Comparison of ENCODE assay signal across 8 cellular contexts in genomic region chr12:21940972-21941521, GRCh38. TPM values are rescaled to one million over a fixed set of nuclear protein-coding genes. Genes with fewer than 3 reads are reported as not detected.
DNase-seq lines count a peak whose midpoint lies in the region; ATAC-seq and TF ChIP-seq lines count a peak whose summit lies in the region.

TSS of gene ABCC9 (minus strand) at chr12:21941426. CDS start at chr12:21936674, 4,752 bp downstream.

- POLR2A ChIA-PET in naive thymus-derived CD8-positive, alpha-beta T cell (lab: Charles Lee), result no interaction called here

- H3K4me3 Mint-ChIP-seq in naive thymus-derived CD8-positive, alpha-beta T cell, result peak within 1 kb of the TSS; percentile 51 to 82 (median 65)

- H3K4me3 ChIP-seq in WERI-Rb-1 (ENCODE audit: low read depth, low read length) (peak within 1 kb of the TSS; percentile 61), fibroblast of villous mesenchyme (ENCODE audit: low read depth, low read length) (peak within 1 kb of the TSS; percentile 49)

- H3K9me3 ChIP-seq in WERI-Rb-1 (ENCODE audit: severe bottlenecking), result peaks cover 3% of the 10 kb centered on the region

- H3K36me3 ChIP-seq in WERI-Rb-1, result no peaks in the 10 kb centered on the region

- H3K27ac ChIP-seq in WERI-Rb-1, result peak within 1 kb of the TSS; percentile 28

- peaks cover 56 to 91% (median 59%) of the 10 kb centered on the region in 5 donors for H3K27me3 Mint-ChIP-seq in naive thymus-derived CD8-positive, alpha-beta T cell

- no peaks in the 10 kb centered on the region for H3K27me3 ChIP-seq in WERI-Rb-1 (ENCODE audit: insufficient read depth, low read depth, severe bottlenecking)

- DNase-seq in WERI-Rb-1, result peak; percentile 62
- DNase-seq in fibroblast of villous mesenchyme (ENCODE audit: low read depth), result peak; percentile 16
- DNase-seq in naive thymus-derived CD8-positive, alpha-beta T cell, result peak in 2 of 10 donors; percentile 7
- no peak for DNase-seq in NCI-H226

- H3K4me1 Mint-ChIP-seq in naive thymus-derived CD8-positive, alpha-beta T cell, result peaks cover 9 to 19% (median 16%) of the 10 kb centered on the region in 4 donors

- no peak within 1 kb of the TSS for H3K27ac Mint-ChIP-seq in naive thymus-derived CD8-positive, alpha-beta T cell

- peaks cover 8 to 30% (median 12%) of the 10 kb centered on the region in 9 donors for H3K9me3 Mint-ChIP-seq in naive thymus-derived CD8-positive, alpha-beta T cell

- H3K36me3 Mint-ChIP-seq in naive thymus-derived CD8-positive, alpha-beta T cell, result peaks cover 0 to 34% (median 10%) of the 10 kb centered on the region in 3 donors

- TF ChIP-seq CTCF in WERI-Rb-1 (IDR thresholded peaks at IDR 0.05; ENCODE audit: low read depth, low read length), result no peak
- no peak for TF ChIP-seq CTCF in fibroblast of villous mesenchyme (IDR thresholded peaks at IDR 0.05; ENCODE audit: insufficient read depth, low read depth, low read length)

- ATAC-seq in GM19324 (IDR thresholded peaks at IDR 0.05; ENCODE audit: low FRiP score, unreplicated experiment) (peak; percentile 60), HG03520 (IDR thresholded peaks at IDR 0.05; ENCODE audit: unreplicated experiment) (no peak), HG03108 (IDR thresholded peaks at IDR 0.05; ENCODE audit: unreplicated experiment) (no peak), GM18519 (IDR thresholded peaks at IDR 0.05; ENCODE audit: low FRiP score, unreplicated experiment) (no peak)
- ATAC-seq in naive thymus-derived CD8-positive, alpha-beta T cell, result peak; percentile 59 to 67

RNA-seq across cellular contexts. Expression of gene ABCC9, which starts in this region (rescaled TPM):
- total RNA-seq in fibroblast of villous mesenchyme, result 7.4 and 12.1 TPM in 2 replicates
- not detected for total RNA-seq in naive thymus-derived CD8-positive, alpha-beta T cell
- not detected for polyA plus RNA-seq in naive thymus-derived CD8-positive, alpha-beta T cell

Comparison
In these comparisons a context has a peak if more than half of its experiments do, and no peak if none do; other contexts are left out.
1. Peak in ATAC-seq in naive thymus-derived CD8-positive, alpha-beta T cell; RNA of the gene not detected or under 1 TPM.